ENCODE assay signal across 8 cellular contexts in the genomic region with DNA sequence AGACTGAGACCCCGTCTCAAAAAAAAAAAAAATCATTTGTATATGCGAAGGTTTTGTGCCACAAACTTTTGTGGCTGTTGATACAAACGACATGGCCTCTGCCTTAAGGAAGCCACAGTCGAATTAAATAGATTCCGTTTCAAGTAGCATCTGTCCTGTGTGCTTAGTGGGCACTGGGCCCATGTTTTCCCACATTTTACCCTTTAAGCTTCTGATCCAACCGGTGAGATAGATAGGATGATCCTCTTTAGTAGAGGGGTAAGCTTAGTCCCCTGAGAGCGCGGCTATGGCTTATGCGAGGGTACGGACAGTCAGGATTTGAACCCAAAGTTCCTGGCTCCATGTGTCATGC. TPM values are rescaled to one million over a fixed set of nuclear protein-coding genes. Genes with fewer than 3 reads are reported as not detected.
DNase-seq lines count a peak whose midpoint lies in the region; TF ChIP-seq lines count a peak whose summit lies in the region.

No MANE protein-coding gene starts in this region.

- peaks cover 13% of the 10 kb centered on the region for H3K4me1 ChIP-seq in A673 (ENCODE audit: insufficient read depth, low read length, poor library complexity, severe bottlenecking)
- H3K4me1 ChIP-seq in muscle layer of colon (ENCODE audit: insufficient read depth, low read length): peaks cover 17% of the 10 kb centered on the region

- H3K36me3 Mint-ChIP-seq in HFFc6 (ENCODE audit: low read depth) (no peaks in the 10 kb centered on the region), MCF 10A (ENCODE audit: insufficient read depth, unreplicated experiment) (peaks cover 10% of the 10 kb centered on the region)

- H3K9ac ChIP-seq in muscle layer of colon (ENCODE audit: low read length): peak overlapping the region; percentile 66

- H3K9me3 ChIP-seq in A673 (ENCODE audit: low read depth, low read length, poor library complexity, severe bottlenecking): no peaks in the 10 kb centered on the region
- no peaks in the 10 kb centered on the region for H3K9me3 ChIP-seq in muscle layer of colon (ENCODE audit: low read length)

- POLR2A ChIA-PET in A673 (lab: Charles Lee; ENCODE audit: low non-redundant PET) (no interaction called here), MCF 10A (lab: Yijun Ruan, JAX) (interaction anchor here (0.6 to 3.8 kb wide), 14 partner anchors 8 to 145 kb away, joined by 3 to 75 read pairs (median 6); partner anchors contain the start of genes ASPHD1, HIRIP3, KCTD13 and MVP)

- peak overlapping the region; percentile 65 for H3K4me3 ChIP-seq in A673 (ENCODE audit: low read depth, low read length, poor library complexity, severe bottlenecking)
- H3K4me3 ChIP-seq in muscle layer of colon (ENCODE audit: low read depth in 1 of 2, low read length in 2 of 2): peak overlapping the region; percentile 71 to 72

- TF ChIP-seq CTCF in A673 (conservative IDR thresholded peaks at IDR 0.05; ENCODE audit: low read depth, low read length) (no peak), HFFc6 (IDR thresholded peaks at IDR 0.05) (no peak), MCF 10A (IDR thresholded peaks at IDR 0.05; ENCODE audit: unreplicated experiment) (no peak)

- peak overlapping the region; percentile 96 for H3K4me3 Mint-ChIP-seq in HFFc6
- H3K4me3 Mint-ChIP-seq in MCF 10A (ENCODE audit: unreplicated experiment): peak overlapping the region; percentile 89

- H3K27ac ChIP-seq in A673 (ENCODE audit: low read depth, low read length, poor library complexity, severe bottlenecking) (peak overlapping the region; percentile 90), muscle layer of colon (ENCODE audit: low read depth, low read length) (peak overlapping the region; percentile 86)

- intact Hi-C loops in A673 (cut with micrococcal nuclease; ENCODE audit: unreplicated experiment) (no loop called here), MCF 10A (cut with micrococcal nuclease) (loop anchor here (1.0 kb wide), 1 partner anchor 35 kb away; the partner anchor contains the start of gene KCTD13), posterior cingulate gyrus (cut with DNase I) (loop anchor here (5.0 kb wide), 1 partner anchor 34 kb away; the partner anchor contains the start of gene KCTD13)

- H3K27me3 Mint-ChIP-seq in HFFc6 (ENCODE audit: insufficient read depth) (no peaks in the 10 kb centered on the region; the same call in 1 of the 2 replicates), MCF 10A (ENCODE audit: insufficient read depth, unreplicated experiment) (no peaks in the 10 kb centered on the region)

- H3K36me3 ChIP-seq in A673 (ENCODE audit: insufficient read depth, low read length, poor library complexity, severe bottlenecking) (no peaks in the 10 kb centered on the region), muscle layer of colon (ENCODE audit: insufficient read depth, low read length) (no peaks in the 10 kb centered on the region)

- peak overlapping the region; percentile 93 for H3K27ac Mint-ChIP-seq in HFFc6
- H3K27ac Mint-ChIP-seq in MCF 10A (ENCODE audit: low read depth, unreplicated experiment): peak overlapping the region; percentile 31

- H3K9me3 Mint-ChIP-seq in HFFc6 (no peaks in the 10 kb centered on the region), MCF 10A (ENCODE audit: unreplicated experiment) (no peaks in the 10 kb centered on the region)

- CTCF ChIA-PET in A673 (lab: Charles Lee): interaction anchor here (0.6 to 1.2 kb wide), 2 partner anchors 13 to 35 kb away, joined by 3 to 4 read pairs; partner anchors contain the start of gene KCTD13
- CTCF ChIA-PET in MCF 10A (lab: Yijun Ruan, JAX): interaction anchor here (0.6 to 3.2 kb wide), 7 partner anchors 9 to 897 kb away, joined by 3 to 25 read pairs (median 3); no protein-coding TSS in a partner anchor

- no peak for DNase-seq in A673 (ENCODE audit: low spot score)
- no peak for DNase-seq in HFFc6
- no peak for DNase-seq in MCF 10A (ENCODE audit: unreplicated experiment)
- no peak for DNase-seq in COR-L47 (lab: John Stamatoyannopoulos, UW)
- DNase-seq in posterior cingulate gyrus: no peak
- no peak for DNase-seq in NCI-H1436 (lab: John Stamatoyannopoulos, UW)
- DNase-seq in NCI-H128 (lab: John Stamatoyannopoulos, UW; ENCODE audit: unreplicated experiment): no peak

- H3K27me3 ChIP-seq in A673 (replicated peaks; ENCODE audit: insufficient read depth, low read depth, low read length, poor library complexity) (no peaks in the 10 kb centered on the region), muscle layer of colon (ENCODE audit: control insufficient read depth in 1 of 2, insufficient read depth in 2 of 2, low read length in 2 of 2) (no peaks in the 10 kb centered on the region)

- BruUV-seq in A673 (replicated peaks; lab: Mats Ljungman, UMichigan) (no TSS peak), MCF 10A (replicated peaks; lab: Mats Ljungman, UMichigan) (no TSS peak)

- peaks cover 19% of the 10 kb centered on the region for H3K4me1 Mint-ChIP-seq in HFFc6 (ENCODE audit: low read depth)
- peaks cover 16% of the 10 kb centered on the region for H3K4me1 Mint-ChIP-seq in MCF 10A (ENCODE audit: insufficient read depth, unreplicated experiment)

RNA-seq across cellular contexts. Expression of gene TMEM219, which starts 0.8 kb away (rescaled TPM):
- total RNA-seq in A673 (2021) (48.3 and 52.7 TPM in 2 replicates), MCF 10A (2022) (62.1 and 68.1 TPM in 2 replicates)
- 100 to 1,000 TPM; 105 to 122 (median 110) TPM for total RNA-seq in HFFc6 (2021; fragmentation: NEBNext Ultra II Directional; extraction: Animal tissue kit (Norgen Biotek cat#: 25700))

RNA-seq across cellular contexts. Expression of gene TAOK2, which starts 12.6 kb away (rescaled TPM):
- total RNA-seq in A673 (2021) (49.9 and 50.2 TPM in 2 replicates), MCF 10A (2022) (29.3 and 33.1 TPM in 2 replicates)
- total RNA-seq in HFFc6 (2021; fragmentation: NEBNext Ultra II Directional; extraction: Animal tissue kit (Norgen Biotek cat#: 25700)): 10 to 100 TPM; 50.4 to 56.9 (median 53.0) TPM

RNA-seq across cellular contexts. Expression of gene HIRIP3, which starts 34.3 kb away (rescaled TPM):
- total RNA-seq in A673 (2021) (29.7 and 33.2 TPM in 2 replicates), MCF 10A (2022) (12.9 and 20.7 TPM in 2 replicates)
- 10 to 100 TPM in 5 of 6 experiments, 1 to 10 TPM in 1; 9.8 to 14.4 (median 13.4) TPM for total RNA-seq in HFFc6 (2021; fragmentation: NEBNext Ultra II Directional; extraction: Animal tissue kit (Norgen Biotek cat#: 25700))

RNA-seq across cellular contexts. Expression of gene INO80E, which starts 34.9 kb away (rescaled TPM):
- 115 and 120 TPM in 2 replicates for total RNA-seq in A673 (2021)
- 10 to 100 TPM; 61.0 to 77.4 (median 73.8) TPM for total RNA-seq in HFFc6 (2021; fragmentation: NEBNext Ultra II Directional; extraction: Animal tissue kit (Norgen Biotek cat#: 25700))
- total RNA-seq in MCF 10A (2022): 82.0 and 90.1 TPM in 2 replicates

RNA-seq across cellular contexts. Expression of gene KCTD13, which starts 35.1 kb away (rescaled TPM):
- total RNA-seq in A673 (2021) (32.4 and 33.3 TPM in 2 replicates), MCF 10A (2022) (35.5 and 38.9 TPM in 2 replicates)
- total RNA-seq in HFFc6 (2021; fragmentation: NEBNext Ultra II Directional; extraction: Animal tissue kit (Norgen Biotek cat#: 25700)): 10 to 100 TPM; 13.9 to 17.0 (median 16.1) TPM
